In genomic region chr2:167297292-167297691, GRCh38 we compare ENCODE assay signal across 39 cellular contexts. TPM values are rescaled to one million over a fixed set of nuclear protein-coding genes. Genes with fewer than 3 reads are reported as not detected.
"Had no signal": no experiment of that assay in that cellular context is flagged by ENCODE, and none has a peak within 500 bp of the region (broad histone marks: within the 10 kb centered on the region; RNA-seq: fewer than 3 reads in every experiment).

No MANE protein-coding gene starts in this region.

- H3K27ac Mint-ChIP-seq: activated CD4-positive, alpha-beta memory T cell treated with anti-CD3 and anti-CD28 coated beads, Interleukin-2, amount 10 ng/mL, durations not matched to agents 7 days and 5 days; activated CD4-positive, alpha-beta T cell treated with anti-CD3 and anti-CD28 coated beads for 36 hours; activated CD4-positive, alpha-beta T cell treated with anti-CD3 and anti-CD28 coated beads, Interleukin-2, amount 10 ng/mL, durations not matched to agents 7 days and 5 days; activated CD8-positive, alpha-beta T cell treated with anti-CD3 and anti-CD28 coated beads, Interleukin-2, amount 10 ng/mL, durations not matched to agents 7 days and 5 days; activated naive CD4-positive, alpha-beta T cell treated with anti-CD3 and anti-CD28 coated beads for 36 hours; activated naive CD4-positive, alpha-beta T cell treated with anti-CD3 and anti-CD28 coated beads, Interleukin-2, amount 50 U/mL, for 72 hours; activated naive CD8-positive, alpha-beta T cell treated with anti-CD3 and anti-CD28 coated beads for 36 hours; activated T-cell treated with anti-CD3 and anti-CD28 coated beads, Interleukin-2, amount 50 U/mL, for 72 hours; activated T-helper 1 cell treated with anti-CD3 and anti-CD28 coated beads, Interleukin-12 subunit alpha, Interleukin-12 subunit beta, Interleukin-2, Interleukin-4 antibody, amounts not matched to agents 30 ng/mL and 10 ng/mL and 1 ng/mL, durations not matched to agents 14 hours and 24 hours and 36 hours; activated T-helper 17 cell treated with anti-CD3 and anti-CD28 coated beads, Interleukin-2, amount 50 U/mL, for 72 hours; T-helper 1 cell treated with Interleukin-12 subunit alpha and Interleukin-12 subunit beta and Interleukin-4 antibody, amounts not matched to agents 30 μg/mL and 1 μg/mL, for 36 hours; T-helper 2 cell treated with Interferon-gamma antibody and Interleukin-4, amounts not matched to agents 5 μg/mL and 100 μg/mL, for 36 hours had no signal

- H3K36me3 ChIP-seq: adrenal gland, brain microvascular endothelial cell, breast epithelium had no signal

- H3K4me3 Mint-ChIP-seq: activated CD4-positive, alpha-beta memory T cell treated with anti-CD3 and anti-CD28 coated beads, Interleukin-2, amount 10 ng/mL, durations not matched to agents 7 days and 5 days; activated CD4-positive, alpha-beta T cell treated with anti-CD3 and anti-CD28 coated beads for 36 hours; activated CD4-positive, alpha-beta T cell treated with anti-CD3 and anti-CD28 coated beads, Interleukin-2, amount 10 ng/mL, durations not matched to agents 7 days and 5 days; activated CD8-positive, alpha-beta T cell treated with anti-CD3 and anti-CD28 coated beads, Interleukin-2, amount 10 ng/mL, durations not matched to agents 7 days and 5 days; activated naive CD4-positive, alpha-beta T cell treated with anti-CD3 and anti-CD28 coated beads for 36 hours; activated naive CD8-positive, alpha-beta T cell treated with anti-CD3 and anti-CD28 coated beads for 36 hours; activated T-cell treated with anti-CD3 and anti-CD28 coated beads, Interleukin-2, amount 50 U/mL, for 4 hours; activated T-cell treated with anti-CD3 and anti-CD28 coated beads, Interleukin-2, amount 50 U/mL, for 72 hours; activated T-helper 1 cell treated with anti-CD3 and anti-CD28 coated beads, Interleukin-12 subunit alpha, Interleukin-12 subunit beta, Interleukin-2, Interleukin-4 antibody, amounts not matched to agents 30 ng/mL and 10 ng/mL and 1 ng/mL, durations not matched to agents 14 hours and 24 hours and 36 hours; activated T-helper 17 cell treated with anti-CD3 and anti-CD28 coated beads, Interleukin-2, amount 50 U/mL, for 72 hours; T-helper 1 cell treated with Interleukin-12 subunit alpha and Interleukin-12 subunit beta and Interleukin-4 antibody, amounts not matched to agents 30 μg/mL and 1 μg/mL, for 36 hours; T-helper 2 cell treated with Interferon-gamma antibody and Interleukin-4, amounts not matched to agents 5 μg/mL and 100 μg/mL, for 36 hours had no signal

- H3K4me1 ChIP-seq: breast epithelium had no signal

- H3K9me3 ChIP-seq: adrenal gland, body of pancreas, breast epithelium had no signal

- H3K36me3 Mint-ChIP-seq: activated naive CD8-positive, alpha-beta T cell treated with anti-CD3 and anti-CD28 coated beads for 36 hours had no signal

- H3K9me3 Mint-ChIP-seq: activated CD4-positive, alpha-beta memory T cell treated with anti-CD3 and anti-CD28 coated beads, Interleukin-2, amount 10 ng/mL, durations not matched to agents 7 days and 5 days; activated CD4-positive, alpha-beta T cell treated with anti-CD3 and anti-CD28 coated beads, Interleukin-2, amount 10 ng/mL, durations not matched to agents 7 days and 5 days; activated naive CD4-positive, alpha-beta T cell treated with anti-CD3 and anti-CD28 coated beads for 36 hours; activated naive CD8-positive, alpha-beta T cell treated with anti-CD3 and anti-CD28 coated beads for 36 hours; activated T-cell treated with anti-CD3 and anti-CD28 coated beads, Interleukin-2, amount 50 U/mL, for 72 hours; activated T-helper 1 cell treated with anti-CD3 and anti-CD28 coated beads, Interleukin-12 subunit alpha, Interleukin-12 subunit beta, Interleukin-2, Interleukin-4 antibody, amounts not matched to agents 30 ng/mL and 10 ng/mL and 1 ng/mL, durations not matched to agents 14 hours and 24 hours and 36 hours; activated T-helper 17 cell treated with anti-CD3 and anti-CD28 coated beads, Interleukin-2, amount 50 U/mL, for 72 hours; T-helper 1 cell treated with Interleukin-12 subunit alpha and Interleukin-12 subunit beta and Interleukin-4 antibody, amounts not matched to agents 30 μg/mL and 1 μg/mL, for 36 hours; T-helper 2 cell treated with Interferon-gamma antibody and Interleukin-4, amounts not matched to agents 5 μg/mL and 100 μg/mL, for 36 hours had no signal

- DNase-seq: activated CD4-positive, alpha-beta memory T cell treated with anti-CD3 and anti-CD28 coated beads, Interleukin-2, amount 10 ng/mL, durations not matched to agents 7 days and 5 days; activated CD4-positive, alpha-beta T cell treated with anti-CD3 and anti-CD28 coated beads for 1 hour; activated CD4-positive, alpha-beta T cell treated with anti-CD3 and anti-CD28 coated beads for 36 hours; activated CD4-positive, alpha-beta T cell treated with anti-CD3 and anti-CD28 coated beads for 48 hours; activated CD4-positive, alpha-beta T cell treated with anti-CD3 and anti-CD28 coated beads, Interleukin-2, amount 10 ng/mL, durations not matched to agents 7 days and 5 days; activated CD4-positive, alpha-beta T cell treated with anti-CD3 and anti-CD28 coated beads, Interleukin-2, amount 50 U/mL, for 48 hours; activated CD4-positive, CD25-positive, alpha-beta regulatory T cell; activated CD8-positive, alpha-beta memory T cell treated with anti-CD3 and anti-CD28 coated beads, Interleukin-2, amount 50 U/mL, for 4 hours; activated CD8-positive, alpha-beta T cell treated with anti-CD3 and anti-CD28 coated beads, Interleukin-2, amount 10 ng/mL, durations not matched to agents 7 days and 5 days; activated effector memory CD4-positive, alpha-beta T cell treated with anti-CD3 and anti-CD28 coated beads, Interleukin-2, amount 50 U/mL, for 16 hours; activated gamma-delta T cell treated with Interleukin-2 at 50 U/mL for 16 hours; activated naive CD4-positive, alpha-beta T cell; activated naive CD4-positive, alpha-beta T cell treated with anti-CD3 and anti-CD28 coated beads for 36 hours; activated naive CD4-positive, alpha-beta T cell treated with anti-CD3 and anti-CD28 coated beads, Interleukin-2, amount 50 U/mL, for 16 hours; activated naive CD8-positive, alpha-beta T cell treated with anti-CD3 and anti-CD28 coated beads for 36 hours; activated T-cell treated with anti-CD3 and anti-CD28 coated beads for 4 hours; activated T-cell treated with anti-CD3 and anti-CD28 coated beads, Interleukin-2, amount 50 U/mL, for 1 hour; activated T-cell treated with anti-CD3 and anti-CD28 coated beads, Interleukin-2, amount 50 U/mL, for 4 hours; activated T-cell treated with anti-CD3 and anti-CD28 coated beads, Interleukin-2, amount 50 U/mL, for 72 hours; adrenal gland; amniotic stem cell; aorta; body of pancreas; brain microvascular endothelial cell; central memory CD4-positive, alpha-beta T cell; T-helper 2 cell; T-helper 9 cell had no signal

- FAIRE-seq: astrocyte, colon, TTC549 had no signal

- ATAC-seq: activated CD4-positive, alpha-beta T cell treated with anti-CD3 and anti-CD28 coated beads for 36 hours; activated CD4-positive, CD25-positive, alpha-beta regulatory T cell treated with anti-CD3 and anti-CD28 coated beads, Interleukin-2, amount 50 U/mL, for 24 hours; activated CD8-positive, alpha-beta T cell treated with anti-CD3 and anti-CD28 coated beads, Interleukin-2, amount 10 ng/mL, durations not matched to agents 7 days and 5 days; activated naive CD4-positive, alpha-beta T cell treated with anti-CD3 and anti-CD28 coated beads, Interleukin-2, amount 50 U/mL, for 72 hours; activated T-cell treated with anti-CD3 and anti-CD28 coated beads, Interleukin-2, amount 50 U/mL, for 4 hours; activated T-cell treated with anti-CD3 and anti-CD28 coated beads, Interleukin-2, amount 50 U/mL, for 72 hours; activated T-helper 17 cell treated with anti-CD3 and anti-CD28 coated beads, Interleukin-2, amount 50 U/mL, for 72 hours; body of pancreas had no signal

- H3K4me3 ChIP-seq: adrenal gland, body of pancreas, breast epithelium had no signal

- H3K27ac ChIP-seq: adrenal gland, body of pancreas, brain microvascular endothelial cell, breast epithelium, VCaP had no signal

- H3K27me3 ChIP-seq: brain microvascular endothelial cell had no signal

RNA-seq across cellular contexts. Expression of gene B3GALT1, which starts 4.5 kb away (rescaled TPM):
- total RNA-seq: activated CD4-positive, alpha-beta memory T cell treated with anti-CD3 and anti-CD28 coated beads, Interleukin-2, amount 10 ng/mL, durations not matched to agents 7 days and 5 days; activated CD4-positive, alpha-beta T cell treated with anti-CD3 and anti-CD28 coated beads, Interleukin-2, amount 10 ng/mL, durations not matched to agents 7 days and 5 days; activated CD8-positive, alpha-beta memory T cell treated with anti-CD3 and anti-CD28 coated beads for 36 hours; activated CD8-positive, alpha-beta T cell treated with anti-CD3 and anti-CD28 coated beads, Interleukin-2, amount 10 ng/mL, durations not matched to agents 7 days and 5 days; activated naive CD4-positive, alpha-beta T cell treated with anti-CD3 and anti-CD28 coated beads for 36 hours; activated naive CD8-positive, alpha-beta T cell treated with anti-CD3 and anti-CD28 coated beads for 36 hours; activated T-cell treated with anti-CD3 and anti-CD28 coated beads, Interleukin-2, amount 50 U/mL, for 72 hours; activated T-helper 1 cell treated with anti-CD3 and anti-CD28 coated beads, Interleukin-12 subunit alpha, Interleukin-12 subunit beta, Interleukin-2, Interleukin-4 antibody, amounts not matched to agents 30 ng/mL and 10 ng/mL and 1 ng/mL, durations not matched to agents 14 hours and 24 hours and 36 hours; activated T-helper 17 cell treated with anti-CD3 and anti-CD28 coated beads, Interleukin-2, amount 50 U/mL, for 72 hours had no signal
- polyA plus RNA-seq: aorta had no signal
